Comparison of ENCODE assay signal across 1 cellular context in the genomic region with DNA sequence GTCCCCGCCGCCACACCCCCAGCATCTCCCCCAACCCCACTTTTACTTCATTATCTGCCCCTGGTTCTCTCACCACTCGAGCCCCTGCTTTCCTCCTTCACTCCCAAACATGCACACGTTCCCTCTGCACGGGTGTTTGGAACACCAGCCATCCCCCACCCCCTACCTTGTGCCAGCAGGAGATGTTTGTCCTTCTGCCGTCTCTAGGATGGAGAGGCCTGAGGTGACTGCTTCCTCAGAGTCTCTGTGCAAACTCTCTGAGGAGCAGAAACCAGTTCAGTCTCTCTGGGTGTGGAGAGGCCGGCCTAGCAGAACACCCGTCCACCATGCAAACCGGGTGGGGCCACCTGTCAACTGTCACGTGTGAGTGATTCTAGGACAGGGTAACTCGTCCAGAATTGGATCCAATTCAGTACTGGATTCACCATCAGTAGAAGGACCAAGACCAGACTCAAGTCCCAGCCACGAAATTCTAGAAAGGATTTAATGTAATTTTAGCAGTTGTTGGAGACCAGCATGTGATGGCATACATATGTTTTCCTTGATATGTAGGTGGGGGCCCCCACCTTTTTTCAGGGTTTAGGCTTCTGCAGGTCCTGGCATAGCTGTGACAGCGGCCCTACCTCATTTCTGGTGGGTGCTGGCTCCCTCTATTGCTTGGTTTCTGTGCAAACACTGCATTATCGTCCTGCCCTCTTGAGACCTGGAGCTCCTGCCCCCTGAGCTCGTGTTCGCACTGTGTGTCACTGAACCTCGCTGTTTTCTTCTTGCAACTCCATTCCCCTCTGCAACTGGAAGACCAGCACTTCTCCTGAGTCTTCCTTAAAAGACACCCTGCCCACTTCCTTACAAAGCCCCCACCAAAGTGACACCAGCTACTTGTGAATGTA.
A peak's percentile ranks its signal among the peaks of the same experiment; 100 is the strongest.
TF ChIP-seq lines count a peak whose summit lies in the region.

A gene with protein sequence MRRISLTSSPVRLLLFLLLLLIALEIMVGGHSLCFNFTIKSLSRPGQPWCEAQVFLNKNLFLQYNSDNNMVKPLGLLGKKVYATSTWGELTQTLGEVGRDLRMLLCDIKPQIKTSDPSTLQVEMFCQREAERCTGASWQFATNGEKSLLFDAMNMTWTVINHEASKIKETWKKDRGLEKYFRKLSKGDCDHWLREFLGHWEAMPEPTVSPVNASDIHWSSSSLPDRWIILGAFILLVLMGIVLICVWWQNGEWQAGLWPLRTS (minus strand): TSS at position 259 of the 890 bp plus-strand sequence. CDS start 7,212 bp downstream, outside the sequence.

TF ChIP-seq in HepG2, 621 proteins besides CTCF, POLR2A, EP300 and RAD21:
- no peak for TF ChIP-seq HDAC1 (CRISPR knock-in tag; IDR thresholded peaks at IDR 0.05)
- peak; percentile 65 for TF ChIP-seq STAG1 (CRISPR knock-in tag; IDR thresholded peaks at IDR 0.05)
- TF ChIP-seq EZH2 (conservative IDR thresholded peaks at IDR 0.05; ENCODE audit: low read depth, low read length), result 0 out of 2 replicates have a peak, but pooled peaks have one; percentile 9
- TF ChIP-seq, protein P1, sequence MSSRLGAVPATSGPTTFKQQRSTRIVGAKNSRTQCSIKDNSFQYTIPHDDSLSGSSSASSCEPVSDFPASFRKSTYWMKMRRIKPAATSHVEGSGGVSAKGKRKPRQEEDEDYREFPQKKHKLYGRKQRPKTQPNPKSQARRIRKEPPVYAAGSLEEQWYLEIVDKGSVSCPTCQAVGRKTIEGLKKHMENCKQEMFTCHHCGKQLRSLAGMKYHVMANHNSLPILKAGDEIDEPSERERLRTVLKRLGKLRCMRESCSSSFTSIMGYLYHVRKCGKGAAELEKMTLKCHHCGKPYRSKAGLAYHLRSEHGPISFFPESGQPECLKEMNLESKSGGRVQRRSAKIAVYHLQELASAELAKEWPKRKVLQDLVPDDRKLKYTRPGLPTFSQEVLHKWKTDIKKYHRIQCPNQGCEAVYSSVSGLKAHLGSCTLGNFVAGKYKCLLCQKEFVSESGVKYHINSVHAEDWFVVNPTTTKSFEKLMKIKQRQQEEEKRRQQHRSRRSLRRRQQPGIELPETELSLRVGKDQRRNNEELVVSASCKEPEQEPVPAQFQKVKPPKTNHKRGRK (CRISPR knock-in tag; IDR thresholded peaks at IDR 0.05), result no peak
- TF ChIP-seq ZNF768 (CRISPR knock-in tag; IDR thresholded peaks at IDR 0.05), result peak; percentile 49; the same call in 1 of the 2 replicates
- 0 out of 2 replicates have a peak, but pooled peaks have one; percentile 45 for TF ChIP-seq ZNF605 (CRISPR knock-in tag; IDR thresholded peaks at IDR 0.05)
- no peak for TF ChIP-seq ZBTB38 (CRISPR knock-in tag; IDR thresholded peaks at IDR 0.05)
